1 cellular context compared by ENCODE assay signal in the genomic region with DNA sequence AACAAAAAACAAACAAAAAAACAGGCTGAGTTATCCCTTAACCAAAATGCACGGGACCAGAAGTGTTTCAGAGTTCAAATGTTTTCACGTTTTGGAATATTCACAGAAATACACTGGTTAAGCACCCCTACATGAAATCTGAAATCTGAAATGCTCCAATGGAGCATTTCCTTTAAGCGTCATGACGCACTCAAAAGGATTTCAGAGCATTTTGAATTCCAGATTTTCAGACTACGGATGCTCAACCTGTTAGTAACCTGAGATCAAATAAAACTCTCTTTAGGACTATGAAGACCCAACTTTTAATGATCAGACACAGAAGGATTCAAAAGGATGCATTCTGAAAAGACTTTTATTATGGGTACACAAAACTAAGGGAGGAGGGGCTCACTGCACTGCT.
TF ChIP-seq lines count a peak whose summit lies in the region.

No MANE protein-coding gene starts in this region.

TF ChIP-seq in A549, 52 proteins besides CTCF, POLR2A, EP300 and RAD21:
- TF ChIP-seq MYC (IDR thresholded peaks at IDR 0.05; ENCODE audit: borderline replicate concordance, low read length) (no peak), NPAS2 (CRISPR knock-in tag; IDR thresholded peaks at IDR 0.05; ENCODE audit: borderline replicate concordance) (no peak), NFE2L2 (conservative IDR thresholded peaks at IDR 0.05; ENCODE audit: low read length) (no peak), RARB (CRISPR knock-in tag; IDR thresholded peaks at IDR 0.05) (no peak), RCOR1 (IDR thresholded peaks at IDR 0.05; ENCODE audit: low read depth, low read length) (no peak), RNF2 (IDR thresholded peaks at IDR 0.05; ENCODE audit: borderline replicate concordance, low read depth) (no peak), HOXB5 (CRISPR knock-in tag; IDR thresholded peaks at IDR 0.05) (no peak), SMC3 (IDR thresholded peaks at IDR 0.05) (no peak), GATA3 (IDR thresholded peaks at IDR 0.05; ENCODE audit: borderline replicate concordance) (no peak), ZNF302 (CRISPR knock-in tag; IDR thresholded peaks at IDR 0.05) (no peak), PHF8 (IDR thresholded peaks at IDR 0.05; ENCODE audit: borderline replicate concordance, low read depth) (no peak), RFX5 (IDR thresholded peaks at IDR 0.05) (no peak), FOXS1 (CRISPR knock-in tag; IDR thresholded peaks at IDR 0.05) (no peak), KDM1A (IDR thresholded peaks at IDR 0.05; ENCODE audit: low read depth) (no peak), CHD2 (IDR thresholded peaks at IDR 0.05; ENCODE audit: low read length, partially characterized antibody) (no peak), ZC3H11A (IDR thresholded peaks at IDR 0.05) (no peak), SREBF2 (IDR thresholded peaks at IDR 0.05) (no peak)
- TF ChIP-seq, protein P1, sequence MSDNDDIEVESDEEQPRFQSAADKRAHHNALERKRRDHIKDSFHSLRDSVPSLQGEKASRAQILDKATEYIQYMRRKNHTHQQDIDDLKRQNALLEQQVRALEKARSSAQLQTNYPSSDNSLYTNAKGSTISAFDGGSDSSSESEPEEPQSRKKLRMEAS (IDR thresholded peaks at IDR 0.05) = no peak
- TF ChIP-seq, protein P2, sequence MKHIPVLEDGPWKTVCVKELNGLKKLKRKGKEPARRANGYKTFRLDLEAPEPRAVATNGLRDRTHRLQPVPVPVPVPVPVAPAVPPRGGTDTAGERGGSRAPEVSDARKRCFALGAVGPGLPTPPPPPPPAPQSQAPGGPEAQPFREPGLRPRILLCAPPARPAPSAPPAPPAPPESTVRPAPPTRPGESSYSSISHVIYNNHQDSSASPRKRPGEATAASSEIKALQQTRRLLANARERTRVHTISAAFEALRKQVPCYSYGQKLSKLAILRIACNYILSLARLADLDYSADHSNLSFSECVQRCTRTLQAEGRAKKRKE (CRISPR knock-in tag; IDR thresholded peaks at IDR 0.05; ENCODE audit: low read depth) = no peak
- TF ChIP-seq, protein P3, sequence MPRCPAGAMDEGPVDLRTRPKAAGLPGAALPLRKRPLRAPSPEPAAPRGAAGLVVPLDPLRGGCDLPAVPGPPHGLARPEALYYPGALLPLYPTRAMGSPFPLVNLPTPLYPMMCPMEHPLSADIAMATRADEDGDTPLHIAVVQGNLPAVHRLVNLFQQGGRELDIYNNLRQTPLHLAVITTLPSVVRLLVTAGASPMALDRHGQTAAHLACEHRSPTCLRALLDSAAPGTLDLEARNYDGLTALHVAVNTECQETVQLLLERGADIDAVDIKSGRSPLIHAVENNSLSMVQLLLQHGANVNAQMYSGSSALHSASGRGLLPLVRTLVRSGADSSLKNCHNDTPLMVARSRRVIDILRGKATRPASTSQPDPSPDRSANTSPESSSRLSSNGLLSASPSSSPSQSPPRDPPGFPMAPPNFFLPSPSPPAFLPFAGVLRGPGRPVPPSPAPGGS (IDR thresholded peaks at IDR 0.05) = no peak
